8 cellular contexts compared by ENCODE assay signal in genomic region chr12:66131067-66131688, GRCh38. TPM values are rescaled to one million over a fixed set of nuclear protein-coding genes. Genes with fewer than 3 reads are reported as not detected.
DNase-seq lines count a peak whose midpoint lies in the region; ATAC-seq, FAIRE-seq and TF ChIP-seq lines count a peak whose summit lies in the region.

No MANE protein-coding gene starts in this region.

- H3K9me3 Mint-ChIP-seq in T-cell (no peaks in the 10 kb centered on the region), glutamatergic neuron (ENCODE audit: unreplicated experiment) (peaks cover 5% of the 10 kb centered on the region)

- H3K27me3 Mint-ChIP-seq in T-cell (no peaks in the 10 kb centered on the region), glutamatergic neuron (ENCODE audit: unreplicated experiment) (no peaks in the 10 kb centered on the region)

- intact Hi-C loops in left ventricle myocardium inferior (cut with micrococcal nuclease): no loop called here
- intact Hi-C loops in left cardiac atrium (cut with DNase I): no loop called here

- H3K36me3 Mint-ChIP-seq in T-cell (peaks cover 29% of the 10 kb centered on the region), glutamatergic neuron (ENCODE audit: unreplicated experiment) (peaks cover 2% of the 10 kb centered on the region)

- H3K4me1 Mint-ChIP-seq in T-cell: peaks cover 57 to 65% (median 58%) of the 10 kb centered on the region in 3 donors
- H3K4me1 Mint-ChIP-seq in glutamatergic neuron (ENCODE audit: low read depth, unreplicated experiment): peaks cover 10% of the 10 kb centered on the region

- H3K9me3 ChIP-seq in left ventricle myocardium inferior (replicated peaks): no peaks in the 10 kb centered on the region
- no peaks in the 10 kb centered on the region for H3K9me3 ChIP-seq in small intestine (ENCODE audit: control insufficient read depth, low read depth)

- H3K27me3 ChIP-seq in left ventricle myocardium inferior (ENCODE audit: low read depth): no peaks in the 10 kb centered on the region
- no peaks in the 10 kb centered on the region for H3K27me3 ChIP-seq in small intestine (ENCODE audit: control insufficient read depth in 2 of 2, insufficient read depth in 2 of 2, low read length in 2 of 2)

- POLR2A ChIA-PET in T-cell (lab: Charles Lee): interaction anchor here (0.6 to 1.8 kb wide), 12 partner anchors 9 to 1547 kb away, joined by 3 to 40 read pairs (median 4); partner anchors contain the start of genes HELB (in 1 of the 2), LEMD3 (in 1 of the 2) and TMBIM4 (in 1 of the 2)

- H3K27ac ChIP-seq in left ventricle myocardium inferior (replicated peaks): peak overlapping the region; percentile 79
- H3K27ac ChIP-seq in small intestine (ENCODE audit: low read depth in 1 of 2, low read length in 1 of 2): peak overlapping the region; percentile 80 to 91

- no peak for TF ChIP-seq CTCF in left ventricle myocardium inferior (IDR thresholded peaks at IDR 0.05; ENCODE audit: borderline replicate concordance)
- TF ChIP-seq CTCF in glutamatergic neuron (IDR thresholded peaks at IDR 0.05; ENCODE audit: partially characterized antibody, unreplicated experiment): no peak

- peak overlapping the region; percentile 96 for H3K27ac Mint-ChIP-seq in T-cell
- peak overlapping the region; percentile 41 for H3K27ac Mint-ChIP-seq in glutamatergic neuron (ENCODE audit: unreplicated experiment)

- WGBS in small intestine, 3 donors: 2 to 6% (median 4%) methylated on average over 11 of the region's 11 CpGs

- peaks cover 54% of the 10 kb centered on the region for H3K4me1 ChIP-seq in left ventricle myocardium inferior
- H3K4me1 ChIP-seq in small intestine (ENCODE audit: control insufficient read depth in 2 of 2, insufficient read depth in 1 of 2, low read depth in 1 of 2, low read length in 1 of 2): peaks cover 0 to 5% of the 10 kb centered on the region in 2 donors

- CTCF ChIA-PET in T-cell (lab: Charles Lee): interaction anchor here (0.6 to 2.5 kb wide), 8 partner anchors 14 to 1913 kb away, joined by 3 to 22 read pairs (median 3); partner anchors contain the start of genes TMBIM4 (in 2 of the 2) and LEMD3 (in 1 of the 2)

- H3K4me3 ChIP-seq in left ventricle myocardium inferior: peak overlapping the region; percentile 99
- H3K4me3 ChIP-seq in small intestine (ENCODE audit: low read depth in 1 of 2, low read length in 2 of 2): peak overlapping the region; percentile 45 to 81

- H3K36me3 ChIP-seq in left ventricle myocardium inferior: peaks cover 26% of the 10 kb centered on the region
- H3K36me3 ChIP-seq in small intestine (ENCODE audit: control insufficient read depth in 2 of 2, insufficient read depth in 2 of 2, low read length in 2 of 2): peaks cover 2 to 4% of the 10 kb centered on the region in 2 donors

- H3K4me3 Mint-ChIP-seq in T-cell (peak overlapping the region; percentile 84 to 99 (median 98)), glutamatergic neuron (ENCODE audit: unreplicated experiment) (peak overlapping the region; percentile 98)

- DNase-seq in left ventricle myocardium inferior (no peak), left cardiac atrium (no peak), T-cell (no peak), glutamatergic neuron (no peak), small intestine (no peak), putamen (ENCODE audit: low spot score) (no peak), OCI-M2 (lab: John Stamatoyannopoulos, UW; ENCODE audit: unreplicated experiment) (no peak), GF-D8 (lab: John Stamatoyannopoulos, UW) (no peak)

- ATAC-seq in left cardiac atrium (no peak), T-cell (replicated peaks in 1 of 4) (peak in 2 of 4 experiments; percentile 17 to 66)

- no peak for FAIRE-seq in small intestine (lab: Jason Lieb, UNC)

RNA-seq across cellular contexts. Expression of gene LLPH, which starts 0.6 kb away (rescaled TPM):
- 22.1 TPM for total RNA-seq in left ventricle myocardium inferior
- 10 to 100 TPM; 14.9 to 21.0 TPM for total RNA-seq in left cardiac atrium
- 10 to 100 TPM; 16.6 to 24.3 (median 22.3) TPM for total RNA-seq in T-cell
- total RNA-seq in glutamatergic neuron (ENCODE audit: unreplicated experiment): 14.4 TPM
- 10 to 100 TPM; 18.8 to 28.3 (median 26.5) TPM for polyA plus RNA-seq in small intestine

RNA-seq across cellular contexts. Expression of gene TMBIM4, which starts 38.6 kb away (rescaled TPM):
- total RNA-seq in left ventricle myocardium inferior (74.5 TPM), left cardiac atrium (100 to 1,000 TPM in 1 of 2 donors, 10 to 100 TPM in 1; 92.2 to 101 TPM), T-cell (10 to 100 TPM; 44.7 to 90.0 (median 76.7) TPM), glutamatergic neuron (ENCODE audit: unreplicated experiment) (26.6 TPM)
- 100 to 1,000 TPM in 1 of 3 donors, 10 to 100 TPM in 2; 45.7 to 165 (median 56.4) TPM for polyA plus RNA-seq in small intestine

RNA-seq across cellular contexts. Expression of gene IRAK3, which starts 57.8 kb away (rescaled TPM):
- 4.8 TPM for total RNA-seq in left ventricle myocardium inferior
- 10 to 100 TPM; 11.9 to 16.7 TPM for total RNA-seq in left cardiac atrium
- total RNA-seq in T-cell: 1 to 10 TPM in 1 of 5 donors, under 1 TPM in 4; 0.16 to 1.0 (median 0.39) TPM
- total RNA-seq in glutamatergic neuron (ENCODE audit: unreplicated experiment): 3.9 TPM
- 1 to 10 TPM in 1 of 3 donors, under 1 TPM in 2; 0.22 to 4.0 (median 0.81) TPM for polyA plus RNA-seq in small intestine
